1 cellular context compared by ENCODE assay signal in genomic region chr4:19748911-19749473, GRCh38.
TF ChIP-seq lines count a peak whose summit lies in the region.

No MANE protein-coding gene starts in this region.

TF ChIP-seq in HEK293, 187 proteins besides CTCF, POLR2A, EP300 and RAD21 (continued from another document):
- TF ChIP-seq ZNF266 (tag by site-specific recombination; IDR thresholded peaks at IDR 0.05; ENCODE audit: low read depth) (no peak), ZNF843 (tag by site-specific recombination; IDR thresholded peaks at IDR 0.05) (0 out of 2 replicates have a peak, but pooled peaks have one; percentile 27), ZSCAN18 (tag by site-specific recombination; IDR thresholded peaks at IDR 0.05) (no peak), SCRT1 (tag by site-specific recombination; IDR thresholded peaks at IDR 0.05; ENCODE audit: borderline replicate concordance) (0 out of 2 replicates have a peak, but pooled peaks have one; percentile 9), HOXD13 (CRISPR knock-in tag; IDR thresholded peaks at IDR 0.05; ENCODE audit: borderline replicate concordance) (no peak), ZNF354C (tag by site-specific recombination; IDR thresholded peaks at IDR 0.05; ENCODE audit: borderline replicate concordance, low read depth) (no peak), OSR2 (tag by site-specific recombination; IDR thresholded peaks at IDR 0.05) (peak; percentile 84), ZNF221 (tag by site-specific recombination; IDR thresholded peaks at IDR 0.05; ENCODE audit: borderline replicate concordance) (no peak), GLI4 (tag by site-specific recombination; IDR thresholded peaks at IDR 0.05) (no peak), ZNF18 (tag by site-specific recombination; IDR thresholded peaks at IDR 0.05) (no peak), PRDM6 (tag by site-specific recombination; IDR thresholded peaks at IDR 0.05) (peak; percentile 38; the same call in 1 of the 2 replicates), ZNF133 (tag by site-specific recombination; IDR thresholded peaks at IDR 0.05) (no peak), ZNF624 (tag by site-specific recombination; IDR thresholded peaks at IDR 0.05) (no peak), ZNF140 (tag by site-specific recombination; IDR thresholded peaks at IDR 0.05) (no peak), KLF7 (tag by site-specific recombination; IDR thresholded peaks at IDR 0.05; ENCODE audit: borderline replicate concordance) (no peak), ZNF76 (tag by site-specific recombination; IDR thresholded peaks at IDR 0.05; ENCODE audit: borderline replicate concordance, low read depth) (no peak), BCL6B (tag by site-specific recombination; IDR thresholded peaks at IDR 0.05) (0 out of 2 replicates have a peak, but pooled peaks have one; percentile 15), ZNF792 (tag by site-specific recombination; IDR thresholded peaks at IDR 0.05) (no peak), YY1 (tag by site-specific recombination; IDR thresholded peaks at IDR 0.05) (no peak), ELK4 (IDR thresholded peaks at IDR 0.05; ENCODE audit: borderline replicate concordance, low read depth, low read length) (no peak), ZNF2 (tag by site-specific recombination; IDR thresholded peaks at IDR 0.05) (no peak), ZBTB49 (tag by site-specific recombination; IDR thresholded peaks at IDR 0.05; ENCODE audit: low read depth) (no peak), ZNF202 (tag by site-specific recombination; IDR thresholded peaks at IDR 0.05; ENCODE audit: borderline replicate concordance) (no peak), ZNF596 (tag by site-specific recombination; IDR thresholded peaks at IDR 0.05) (0 out of 2 replicates have a peak, but pooled peaks have one; percentile 20), ZNF558 (tag by site-specific recombination; IDR thresholded peaks at IDR 0.05) (no peak), ZNF174 (tag by site-specific recombination; IDR thresholded peaks at IDR 0.05) (no peak), ZNF366 (tag by site-specific recombination; conservative IDR thresholded peaks at IDR 0.05) (peak; percentile 50; the same call in 1 of the 2 replicates), KLF16 (tag by site-specific recombination; IDR thresholded peaks at IDR 0.05) (no peak), ZBTB26 (tag by site-specific recombination; optimal IDR thresholded peaks at IDR 0.05) (no peak), SP2 (tag by site-specific recombination; IDR thresholded peaks at IDR 0.05) (no peak), ZSCAN30 (tag by site-specific recombination; IDR thresholded peaks at IDR 0.05) (0 out of 2 replicates have a peak, but pooled peaks have one; percentile 15), ZIC2 (tag by site-specific recombination; IDR thresholded peaks at IDR 0.05) (no peak), ZNF677 (tag by site-specific recombination; IDR thresholded peaks at IDR 0.05) (no peak), ZNF24 (tag by site-specific recombination; IDR thresholded peaks at IDR 0.05) (no peak), KLF10 (tag by site-specific recombination; IDR thresholded peaks at IDR 0.05) (no peak), WT1 (tag by site-specific recombination; IDR thresholded peaks at IDR 0.05) (peak; percentile 81), ZNF530 (tag by site-specific recombination; IDR thresholded peaks at IDR 0.05; ENCODE audit: low read depth) (no peak), ZNF621 (tag by site-specific recombination; IDR thresholded peaks at IDR 0.05) (no peak), PBX3 (CRISPR knock-in tag; IDR thresholded peaks at IDR 0.05) (no peak), ZNF274 (IDR thresholded peaks at IDR 0.05; ENCODE audit: low read length) (no peak), ZNF274 (tag by site-specific recombination; IDR thresholded peaks at IDR 0.05; ENCODE audit: borderline replicate concordance) (no peak), TCF7L2 (IDR thresholded peaks at IDR 0.05; ENCODE audit: borderline replicate concordance, low read depth, low read length) (peak; percentile 91), FEZF1 (tag by site-specific recombination; IDR thresholded peaks at IDR 0.05) (peak; percentile 66; the same call in 1 of the 2 replicates), ZNF514 (tag by site-specific recombination; IDR thresholded peaks at IDR 0.05) (no peak), ZBTB8A (tag by site-specific recombination; IDR thresholded peaks at IDR 0.05) (peak; percentile 36; the same call in 1 of the 2 replicates), ZBTB21 (tag by site-specific recombination; IDR thresholded peaks at IDR 0.05) (no peak), ZBTB48 (tag by site-specific recombination; IDR thresholded peaks at IDR 0.05) (no peak), GLI2 (tag by site-specific recombination; IDR thresholded peaks at IDR 0.05; ENCODE audit: borderline replicate concordance, low read depth) (0 out of 2 replicates have a peak, but pooled peaks have one; percentile 52), ZNF175 (tag by site-specific recombination; IDR thresholded peaks at IDR 0.05) (no peak)
